ENCODE assay signal across 1 cellular context in the genomic region with DNA sequence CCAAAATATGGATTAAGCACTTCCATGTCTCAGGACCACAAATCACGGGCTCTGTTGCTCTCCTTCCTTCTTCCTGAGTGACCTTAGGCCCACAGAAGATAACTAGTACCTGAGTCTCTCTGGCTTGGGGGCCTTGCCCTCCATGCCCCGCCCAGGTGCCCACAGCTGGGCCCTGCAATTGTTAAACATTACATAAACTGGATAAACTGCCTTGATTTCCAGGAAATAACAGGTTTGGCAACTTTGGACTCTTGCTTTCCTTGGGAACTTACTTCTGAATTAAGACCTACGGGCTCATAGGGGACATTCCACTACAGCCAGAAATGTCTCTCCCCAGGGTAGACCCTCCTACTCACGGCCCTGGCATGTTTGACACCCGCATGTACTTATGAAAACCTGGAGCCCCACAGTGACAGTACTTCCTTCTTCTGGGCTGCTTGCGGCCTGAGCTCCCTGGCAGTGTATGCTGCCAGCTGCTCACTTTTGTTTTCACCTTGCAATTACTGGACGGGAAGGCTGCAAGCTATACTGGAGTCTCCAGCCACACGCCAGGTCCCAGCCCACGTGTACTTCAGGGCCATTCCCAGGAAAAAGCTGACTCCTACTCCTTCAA.
TF ChIP-seq lines count a peak whose summit lies in the region.

No MANE protein-coding gene starts in this region.

TF ChIP-seq in GM12878, 131 proteins besides CTCF, POLR2A, EP300 and RAD21 (continued from another document):
- TF ChIP-seq, protein P1, sequence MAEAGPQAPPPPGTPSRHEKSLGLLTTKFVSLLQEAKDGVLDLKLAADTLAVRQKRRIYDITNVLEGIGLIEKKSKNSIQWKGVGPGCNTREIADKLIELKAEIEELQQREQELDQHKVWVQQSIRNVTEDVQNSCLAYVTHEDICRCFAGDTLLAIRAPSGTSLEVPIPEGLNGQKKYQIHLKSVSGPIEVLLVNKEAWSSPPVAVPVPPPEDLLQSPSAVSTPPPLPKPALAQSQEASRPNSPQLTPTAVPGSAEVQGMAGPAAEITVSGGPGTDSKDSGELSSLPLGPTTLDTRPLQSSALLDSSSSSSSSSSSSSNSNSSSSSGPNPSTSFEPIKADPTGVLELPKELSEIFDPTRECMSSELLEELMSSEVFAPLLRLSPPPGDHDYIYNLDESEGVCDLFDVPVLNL (IDR thresholded peaks at IDR 0.05; ENCODE audit: low read depth, low read length) = no peak
- TF ChIP-seq TCF12 (IDR thresholded peaks at IDR 0.05; ENCODE audit: low read depth, low read length) (peak; percentile 49; the same call in 1 of the 2 replicates), E4F1 (IDR thresholded peaks at IDR 0.05; ENCODE audit: borderline replicate concordance, partially characterized antibody) (no peak), MTA3 (IDR thresholded peaks at IDR 0.05; ENCODE audit: borderline replicate concordance, low read length) (no peak), EED (IDR thresholded peaks at IDR 0.05; ENCODE audit: low read depth) (peak; percentile 68; the same call in 1 of the 2 replicates), ETV6 (conservative IDR thresholded peaks at IDR 0.05 in 1 of 2, IDR thresholded peaks at IDR 0.05 in 1 of 2; ENCODE audit: borderline replicate concordance in 1 of 2, low read depth in 1 of 2) (peak in 1 of 2 experiments; percentile 65; a peak in 2 of 4 replicates), PML (IDR thresholded peaks at IDR 0.05; ENCODE audit: low read length) (no peak)
- TF ChIP-seq, protein P2, sequence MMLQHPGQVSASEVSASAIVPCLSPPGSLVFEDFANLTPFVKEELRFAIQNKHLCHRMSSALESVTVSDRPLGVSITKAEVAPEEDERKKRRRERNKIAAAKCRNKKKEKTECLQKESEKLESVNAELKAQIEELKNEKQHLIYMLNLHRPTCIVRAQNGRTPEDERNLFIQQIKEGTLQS (IDR thresholded peaks at IDR 0.05; ENCODE audit: borderline replicate concordance, extremely low read depth, low read depth, low read length) = no peak
TF ChIP-seq in GM12878: peak in this region for 23.
